ENCODE assay signal across 23 cellular contexts in the genomic region with DNA sequence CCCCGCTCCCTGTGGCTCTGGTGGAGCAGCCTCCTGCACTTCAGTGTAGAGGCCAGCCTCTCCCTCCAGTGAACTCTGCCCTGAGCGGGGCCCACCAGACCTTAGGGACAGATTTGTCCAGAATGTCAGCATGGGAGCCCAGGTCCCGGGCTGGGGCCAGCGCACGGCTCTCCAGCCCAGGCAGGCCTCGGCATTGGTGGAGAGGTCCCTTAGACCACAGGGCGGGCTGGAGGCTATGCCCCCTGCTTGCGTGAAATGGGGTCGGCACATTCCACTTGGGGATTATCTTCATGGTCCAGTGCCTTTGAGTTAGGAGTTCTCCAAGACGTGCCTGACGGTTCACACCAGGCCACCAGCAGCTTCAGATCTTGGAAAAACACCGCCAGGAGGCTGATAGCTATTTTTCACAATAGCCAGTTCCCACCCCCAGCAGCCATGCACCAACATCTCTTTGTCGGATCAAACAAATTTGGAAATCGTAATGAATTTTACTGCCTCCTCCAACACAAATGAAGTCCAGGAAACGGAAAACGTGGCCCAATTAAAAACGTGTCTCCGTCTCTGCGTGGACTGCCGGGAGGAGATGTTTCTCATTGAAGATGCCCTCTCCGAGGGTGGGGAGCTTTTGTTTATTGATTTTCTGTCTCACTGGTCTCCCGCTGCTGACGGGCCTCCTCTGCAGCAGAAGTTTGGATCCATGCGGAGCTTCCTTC.
DNase-seq lines count a peak whose midpoint lies in the region; ATAC-seq, FAIRE-seq and TF ChIP-seq lines count a peak whose summit lies in the region.
"Had no signal": no experiment of that assay in that cellular context is flagged by ENCODE, and none has a peak within 500 bp of the region (broad histone marks: within the 10 kb centered on the region; RNA-seq: fewer than 3 reads in every experiment).

No MANE protein-coding gene starts in this region.

- 0 out of 2 replicates have a peak, but pooled peaks cover 2% of the 10 kb centered on the region for H3K36me3 Mint-ChIP-seq in WTC11
- H3K36me3 Mint-ChIP-seq in mesothelial cell of epicardium: no peaks in the 10 kb centered on the region
- no peaks in the 10 kb centered on the region for H3K36me3 Mint-ChIP-seq in activated T-helper 2 cell treated with anti-CD3 and anti-CD28 coated beads, Interferon-gamma antibody, Interleukin-2, Interleukin-4, amounts not matched to agents 10 μg/mL and 5 μg/mL and 100 μg/mL, durations not matched to agents 14 hours and 24 hours and 36 hours (ENCODE audit: low read depth)
- H3K36me3 Mint-ChIP-seq: activated CD8-positive, alpha-beta memory T cell treated with anti-CD3 and anti-CD28 coated beads, Interleukin-2, amount 10 ng/mL, durations not matched to agents 7 days and 5 days; CD8-positive, alpha-beta T cell had no signal

- POLR2A ChIA-PET in WTC11 (lab: Charles Lee): no interaction called here

- no peaks in the 10 kb centered on the region for H3K36me3 ChIP-seq in BLaER1 treated with 17β-estradiol and CSF1 and Interleukin-3, amounts not matched to agents 10 nM and 100 nM
- no peaks in the 10 kb centered on the region for H3K36me3 ChIP-seq in HUES48 (ENCODE audit: control insufficient read depth, insufficient read depth, low read length)
- H3K36me3 ChIP-seq: stomach had no signal

- peaks cover 4% of the 10 kb centered on the region; the same call in 1 of the 2 replicates for H3K9me3 Mint-ChIP-seq in WTC11
- H3K9me3 Mint-ChIP-seq in mesothelial cell of epicardium: no peaks in the 10 kb centered on the region
- no peaks in the 10 kb centered on the region for H3K9me3 Mint-ChIP-seq in activated T-helper 2 cell treated with anti-CD3 and anti-CD28 coated beads, Interferon-gamma antibody, Interleukin-2, Interleukin-4, amounts not matched to agents 10 μg/mL and 5 μg/mL and 100 μg/mL, durations not matched to agents 14 hours and 24 hours and 36 hours
- H3K9me3 Mint-ChIP-seq: CD8-positive, alpha-beta T cell had no signal

- H3K9ac ChIP-seq in BLaER1 treated with 17β-estradiol and CSF1 and Interleukin-3, amounts not matched to agents 10 nM and 100 nM: peak overlapping the region in 10 of 11 experiments; percentile 21 to 77 (median 68); a peak in 19 of 22 replicates
- H3K9ac ChIP-seq in HUES48 (ENCODE audit: low read depth, low read length): no peak overlapping the region
- H3K9ac ChIP-seq: KMS-11 had no signal

- peak overlapping the region in 2 of 10 experiments; percentile 31 to 37; a peak in 4 of 20 replicates for H3K4me3 ChIP-seq in BLaER1 treated with 17β-estradiol and CSF1 and Interleukin-3, amounts not matched to agents 10 nM and 100 nM
- H3K4me3 ChIP-seq in HUES48 (ENCODE audit: low read depth, low read length): no peak overlapping the region
- H3K4me3 ChIP-seq: mucosa of descending colon, stomach had no signal

- H3K4me1 Mint-ChIP-seq in WTC11: peaks cover 30% of the 10 kb centered on the region
- H3K4me1 Mint-ChIP-seq in mesothelial cell of epicardium: peaks cover 58% of the 10 kb centered on the region
- H3K4me1 Mint-ChIP-seq in activated T-helper 2 cell treated with anti-CD3 and anti-CD28 coated beads, Interferon-gamma antibody, Interleukin-2, Interleukin-4, amounts not matched to agents 10 μg/mL and 5 μg/mL and 100 μg/mL, durations not matched to agents 14 hours and 24 hours and 36 hours (ENCODE audit: low read depth): no peaks in the 10 kb centered on the region
- H3K4me1 Mint-ChIP-seq: activated CD8-positive, alpha-beta memory T cell treated with anti-CD3 and anti-CD28 coated beads, Interleukin-2, amount 10 ng/mL, durations not matched to agents 7 days and 5 days had no signal

- H3K27ac ChIP-seq in BLaER1 treated with 17β-estradiol and CSF1 and Interleukin-3, amounts not matched to agents 10 nM and 100 nM: peak overlapping the region in 10 of 11 experiments; percentile 23 to 91 (median 77); a peak in 20 of 22 replicates
- H3K27ac ChIP-seq in HUES48 (ENCODE audit: low read depth, low read length): peak overlapping the region; percentile 18
- H3K27ac ChIP-seq: HL-60, KMS-11 had no signal

- CTCF ChIA-PET in WTC11 (lab: Charles Lee): interaction anchor here (1.2 to 1.7 kb wide), 3 partner anchors 20 to 108 kb away, joined by 3 to 6 read pairs (median 3); no protein-coding TSS in a partner anchor

- H3K9me3 ChIP-seq in BLaER1 treated with 17β-estradiol and CSF1 and Interleukin-3, amounts not matched to agents 10 nM and 100 nM (replicated peaks in 1 of 11): peaks cover 0 to 6% (median 0%) of the 10 kb centered on the region in 11 experiments; a peak in 2 of 22 replicates
- H3K9me3 ChIP-seq in HUES48 (ENCODE audit: control insufficient read depth, insufficient read depth, low read length): no peaks in the 10 kb centered on the region
- H3K9me3 ChIP-seq: mucosa of descending colon, stomach had no signal

- no peak for TF ChIP-seq POLR2A in GM12891 (IDR thresholded peaks at IDR 0.05; ENCODE audit: low read depth, low read length)

- TF ChIP-seq CTCF in WTC11 (IDR thresholded peaks at IDR 0.05): no peak
- TF ChIP-seq CTCF in mesothelial cell of epicardium (IDR thresholded peaks at IDR 0.05; ENCODE audit: unreplicated experiment): no peak

- intact Hi-C loops in activated T-helper 2 cell treated with anti-CD3 and anti-CD28 coated beads, Interferon-gamma antibody, Interleukin-2, Interleukin-4, amounts not matched to agents 10 μg/mL and 5 μg/mL and 100 μg/mL, durations not matched to agents 14 hours and 24 hours and 36 hours (cut with micrococcal nuclease): no loop called here

- peak overlapping the region; percentile 78 to 99 (median 87) for H3K4me2 ChIP-seq in BLaER1 treated with 17β-estradiol and CSF1 and Interleukin-3, amounts not matched to agents 10 nM and 100 nM
- H3K4me2 ChIP-seq: KMS-11 had no signal

- peaks cover 0 to 6% (median under 1%) of the 10 kb centered on the region in 11 experiments; a peak in 5 of 22 replicates for H4K20me1 ChIP-seq in BLaER1 treated with 17β-estradiol and CSF1 and Interleukin-3, amounts not matched to agents 10 nM and 100 nM

- H3K27me3 Mint-ChIP-seq in WTC11 (ENCODE audit: low read depth) (no peaks in the 10 kb centered on the region), mesothelial cell of epicardium (ENCODE audit: low read depth) (no peaks in the 10 kb centered on the region)
- no peaks in the 10 kb centered on the region for H3K27me3 Mint-ChIP-seq in activated T-helper 2 cell treated with anti-CD3 and anti-CD28 coated beads, Interferon-gamma antibody, Interleukin-2, Interleukin-4, amounts not matched to agents 10 μg/mL and 5 μg/mL and 100 μg/mL, durations not matched to agents 14 hours and 24 hours and 36 hours (ENCODE audit: low read depth)
- H3K27me3 Mint-ChIP-seq: activated CD4-positive, alpha-beta T cell treated with anti-CD3 and anti-CD28 coated beads for 36 hours; activated CD8-positive, alpha-beta memory T cell treated with anti-CD3 and anti-CD28 coated beads, Interleukin-2, amount 10 ng/mL, durations not matched to agents 7 days and 5 days had no signal

- H3K27ac Mint-ChIP-seq in WTC11 (peak overlapping the region; percentile 58; the same call in 1 of the 2 replicates), mesothelial cell of epicardium (peak overlapping the region; percentile 81)
- H3K27ac Mint-ChIP-seq in activated T-helper 2 cell treated with anti-CD3 and anti-CD28 coated beads, Interferon-gamma antibody, Interleukin-2, Interleukin-4, amounts not matched to agents 10 μg/mL and 5 μg/mL and 100 μg/mL, durations not matched to agents 14 hours and 24 hours and 36 hours: no peak overlapping the region
- H3K27ac Mint-ChIP-seq: activated CD4-positive, alpha-beta T cell treated with anti-CD3 and anti-CD28 coated beads for 36 hours; activated CD8-positive, alpha-beta memory T cell treated with anti-CD3 and anti-CD28 coated beads, Interleukin-2, amount 10 ng/mL, durations not matched to agents 7 days and 5 days; CD8-positive, alpha-beta T cell had no signal

- peaks cover 0 to 23% (median 0%) of the 10 kb centered on the region in 11 experiments; a peak in 3 of 22 replicates for H3K27me3 ChIP-seq in BLaER1 treated with 17β-estradiol and CSF1 and Interleukin-3, amounts not matched to agents 10 nM and 100 nM
- no peaks in the 10 kb centered on the region for H3K27me3 ChIP-seq in HUES48 (ENCODE audit: control insufficient read depth, insufficient read depth, low read length)
- H3K27me3 ChIP-seq: stomach had no signal

- H3K4me3 Mint-ChIP-seq in WTC11: no peak overlapping the region
- no peak overlapping the region for H3K4me3 Mint-ChIP-seq in mesothelial cell of epicardium
- no peak overlapping the region for H3K4me3 Mint-ChIP-seq in activated T-helper 2 cell treated with anti-CD3 and anti-CD28 coated beads, Interferon-gamma antibody, Interleukin-2, Interleukin-4, amounts not matched to agents 10 μg/mL and 5 μg/mL and 100 μg/mL, durations not matched to agents 14 hours and 24 hours and 36 hours (ENCODE audit: low read depth)
- H3K4me3 Mint-ChIP-seq: activated CD4-positive, alpha-beta T cell treated with anti-CD3 and anti-CD28 coated beads for 36 hours; activated CD8-positive, alpha-beta memory T cell treated with anti-CD3 and anti-CD28 coated beads, Interleukin-2, amount 10 ng/mL, durations not matched to agents 7 days and 5 days; CD8-positive, alpha-beta T cell had no signal

- no peak for DNase-seq in WTC11 (ENCODE audit: low spot score)
- no peak for DNase-seq in mesothelial cell of epicardium (ENCODE audit: low spot score in 2 of 2, unreplicated experiment in 2 of 2)
- no peak for DNase-seq in activated T-helper 2 cell treated with anti-CD3 and anti-CD28 coated beads, Interferon-gamma antibody, Interleukin-2, Interleukin-4, amounts not matched to agents 10 μg/mL and 5 μg/mL and 100 μg/mL, durations not matched to agents 14 hours and 24 hours and 36 hours (ENCODE audit: low spot score)
- DNase-seq in GM12891 (ENCODE audit: insufficient read length, low spot score): no peak
- DNase-seq in NCI-H2196 treated with DMSO at 0.1 percent for 48 hours (lab: John Stamatoyannopoulos, UW; ENCODE audit: unreplicated experiment): no peak
- no peak for DNase-seq in NCI-H2171 (lab: John Stamatoyannopoulos, UW)
- DNase-seq: activated CD4-positive, alpha-beta T cell treated with anti-CD3 and anti-CD28 coated beads for 36 hours; activated CD8-positive, alpha-beta memory T cell treated with anti-CD3 and anti-CD28 coated beads, Interleukin-2, amount 10 ng/mL, durations not matched to agents 7 days and 5 days; CD8-positive, alpha-beta T cell; EL; foreskin fibroblast; HCEC 1CT; mucosa of descending colon; NCI-H2081 treated with DMSO at 0.1 percent for 48 hours; NCI-H774; occipital lobe; stomach had no signal

- H3K4me1 ChIP-seq in BLaER1 treated with 17β-estradiol and CSF1 and Interleukin-3, amounts not matched to agents 10 nM and 100 nM: peaks cover 69 to 91% (median 85%) of the 10 kb centered on the region in 10 experiments
- peaks cover 17% of the 10 kb centered on the region for H3K4me1 ChIP-seq in HUES48 (ENCODE audit: control insufficient read depth, insufficient read depth, low read length)

- ATAC-seq in WTC11: peak; percentile 55
- ATAC-seq: activated CD4-positive, alpha-beta T cell treated with anti-CD3 and anti-CD28 coated beads for 36 hours; activated CD8-positive, alpha-beta memory T cell treated with anti-CD3 and anti-CD28 coated beads, Interleukin-2, amount 10 ng/mL, durations not matched to agents 7 days and 5 days; CD8-positive, alpha-beta T cell; mucosa of descending colon; Panc1 had no signal

- FAIRE-seq in GM12891 (lab: Jason Lieb, UNC): no peak
- FAIRE-seq: endometrium had no signal

TF ChIP-seq in GM12891, 5 proteins besides CTCF, POLR2A, EP300 and RAD21 (continues in another document):
- TF ChIP-seq TAF1 (IDR thresholded peaks at IDR 0.05; ENCODE audit: low read depth, low read length): no peak
